17 cellular contexts compared by ENCODE assay signal in genomic region chr2:127448526-127448925, GRCh38. TPM values are rescaled to one million over a fixed set of nuclear protein-coding genes. Genes with fewer than 3 reads are reported as not detected.
"Had no signal": no experiment of that assay in that cellular context is flagged by ENCODE, and none has a peak within 500 bp of the region (broad histone marks: within the 10 kb centered on the region; RNA-seq: fewer than 3 reads in every experiment).

No MANE protein-coding gene starts in this region.

- H3K27me3 ChIP-seq: heart right ventricle, upper lobe of left lung had no signal

- H3K27ac ChIP-seq: epithelial cell of prostate, heart right ventricle, lower lobe of right lung, prostate gland, upper lobe of left lung had no signal

- H3K4me2 ChIP-seq: smooth muscle cell had no signal

- H3K9me3 ChIP-seq: prostate gland had no signal

- DNase-seq: activated CD4-positive, alpha-beta T cell treated with anti-CD3 and anti-CD28 coated beads, Interleukin-2, amount 50 U/mL, for 1 hour; activated CD8-positive, alpha-beta memory T cell treated with anti-CD3 and anti-CD28 coated beads for 24 hours; activated naive CD8-positive, alpha-beta T cell treated with anti-CD3 and anti-CD28 coated beads for 36 hours; anterior cingulate cortex; heart right ventricle; left colon; lower lobe of right lung; nephron progenitor cell; right cardiac atrium; upper lobe of left lung had no signal

- ATAC-seq: activated CD4-positive, CD25-positive, alpha-beta regulatory T cell treated with anti-CD3 and anti-CD28 coated beads, Interleukin-2, amount 50 U/mL, for 24 hours; heart right ventricle; left colon; lower lobe of right lung; right cardiac atrium had no signal

- H3K36me3 ChIP-seq: lower lobe of right lung, prostate gland, upper lobe of left lung had no signal

- H3K4me1 ChIP-seq: heart right ventricle, lower lobe of right lung, prostate gland, upper lobe of left lung had no signal

- H3K4me3 ChIP-seq: heart right ventricle, lower lobe of right lung, prostate gland, smooth muscle cell, upper lobe of left lung had no signal

RNA-seq across cellular contexts. Expression of gene PROC, which starts 30.3 kb away (rescaled TPM):
- total RNA-seq: activated naive CD8-positive, alpha-beta T cell treated with anti-CD3 and anti-CD28 coated beads for 36 hours; bronchial epithelial cell; frontal cortex; heart right ventricle; lower lobe of right lung; omental fat pad; prostate gland; right cardiac atrium had no signal
- polyA plus RNA-seq: heart right ventricle had no signal
